ENCODE assay signal across 12 cellular contexts in the genomic region with DNA sequence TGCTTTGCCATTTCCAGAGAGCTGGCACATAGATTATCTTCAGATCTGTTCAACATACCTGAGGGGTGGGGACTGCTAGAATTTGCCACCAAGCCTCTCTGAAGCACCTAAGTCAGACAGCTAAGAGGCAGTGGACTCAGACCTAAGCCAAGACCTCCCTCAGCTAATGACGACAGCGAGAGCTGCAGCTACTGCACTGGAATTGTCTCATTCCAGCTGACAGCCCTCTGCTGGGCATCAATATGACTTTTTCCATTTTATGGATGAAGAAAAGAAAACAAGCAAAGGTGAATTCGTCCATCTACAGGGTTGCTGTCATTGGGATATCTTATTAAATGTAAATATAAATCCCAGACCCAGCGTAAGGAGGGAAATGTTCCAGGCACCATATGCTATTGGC.
DNase-seq lines count a peak whose midpoint lies in the region; TF ChIP-seq lines count a peak whose summit lies in the region.
"Had no signal": no experiment of that assay in that cellular context is flagged by ENCODE, and none has a peak within 500 bp of the region (broad histone marks: within the 10 kb centered on the region; RNA-seq: fewer than 3 reads in every experiment).

No MANE protein-coding gene starts in this region.

- DNase-seq in GM04504 (ENCODE audit: low read depth) (peak; percentile 28), NCI-H69 (lab: John Stamatoyannopoulos, UW) (peak; percentile 84), fibroblast of mammary gland (ENCODE audit: low read depth) (peak; percentile 67), retinal pigment epithelial cell (ENCODE audit: low read depth) (peak; percentile 11), LoVo (ENCODE audit: low spot score) (no peak), SKM-1 treated with dmso at 0.1 percent for 144 hours (lab: John Stamatoyannopoulos, UW; ENCODE audit: unreplicated experiment) (no peak), CD14-positive monocyte (ENCODE audit: low spot score) (no peak)
- DNase-seq: amniotic stem cell; DMS79 treated with DMSO at 0.1 percent for 48 hours; naive thymus-derived CD8-positive, alpha-beta T cell; NCI-H1092; stimulated activated CD4-positive, alpha-beta T cell treated with anti-CD3 and anti-CD28 coated beads, Interleukin-15, amount 100 ng/mL, for 24 hours had no signal

- no peaks in the 10 kb centered on the region for H3K9me3 Mint-ChIP-seq in CD14-positive monocyte

- H3K36me3 Mint-ChIP-seq in CD14-positive monocyte: peaks cover 70 to 86% of the 10 kb centered on the region in 2 donors
- H3K36me3 Mint-ChIP-seq: naive thymus-derived CD8-positive, alpha-beta T cell had no signal

- TF ChIP-seq CTCF in fibroblast of mammary gland (conservative IDR thresholded peaks at IDR 0.05; ENCODE audit: control insufficient read depth, insufficient read depth, low read depth, low read length) (peak; percentile 40), retinal pigment epithelial cell (conservative IDR thresholded peaks at IDR 0.05; ENCODE audit: low read depth, low read length) (peak; percentile 41), CD14-positive monocyte (IDR thresholded peaks at IDR 0.05) (no peak)

- H3K27me3 Mint-ChIP-seq in CD14-positive monocyte (ENCODE audit: low read depth in 3 of 3): no peaks in the 10 kb centered on the region

- peaks cover 6% of the 10 kb centered on the region for H3K4me1 Mint-ChIP-seq in CD14-positive monocyte
- H3K4me1 Mint-ChIP-seq: naive thymus-derived CD8-positive, alpha-beta T cell had no signal

- no peak overlapping the region for H3K27ac Mint-ChIP-seq in CD14-positive monocyte
- H3K27ac Mint-ChIP-seq: naive thymus-derived CD8-positive, alpha-beta T cell had no signal

- no peak overlapping the region for H3K4me3 ChIP-seq in fibroblast of mammary gland (ENCODE audit: control insufficient read depth, low read depth, low read length)
- no peak overlapping the region for H3K4me3 ChIP-seq in retinal pigment epithelial cell (ENCODE audit: low read length)

- H3K4me3 Mint-ChIP-seq in CD14-positive monocyte: no peak overlapping the region
- H3K4me3 Mint-ChIP-seq: naive thymus-derived CD8-positive, alpha-beta T cell had no signal

- intact Hi-C loops in CD14-positive monocyte (cut with micrococcal nuclease): no loop called here

Comparison
In these comparisons a context has a peak if more than half of its experiments do, and no peak if none do; other contexts are left out.
1. DNase-seq: peak in GM04504 (single experiment), NCI-H69 (single experiment), fibroblast of mammary gland (single experiment) and retinal pigment epithelial cell (single experiment); none in LoVo (single experiment), SKM-1 treated with dmso at 0.1 percent for 144 hours (single experiment) and CD14-positive monocyte (single experiment).